In the genomic region with DNA sequence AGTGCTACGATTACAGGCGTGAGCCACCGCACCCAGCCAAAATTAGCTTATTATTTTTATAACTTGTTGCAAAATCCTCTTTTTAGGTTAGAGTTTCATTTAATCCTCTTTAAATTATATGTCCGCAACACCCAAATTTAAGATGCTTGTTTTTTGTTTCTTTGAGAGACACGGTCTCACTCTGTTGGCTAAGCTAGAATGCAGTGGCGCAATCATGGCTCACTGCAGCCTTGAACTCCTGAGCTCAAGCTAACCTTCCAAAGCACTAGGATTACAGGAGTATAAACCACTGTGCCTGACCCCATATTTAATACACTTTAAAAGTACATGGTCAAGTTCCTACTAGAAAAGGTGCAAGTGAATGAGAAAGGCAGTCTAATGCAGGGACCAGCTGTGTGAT, we compare ENCODE assay signal across 10 cellular contexts. TPM values are rescaled to one million over a fixed set of nuclear protein-coding genes. Genes with fewer than 3 reads are reported as not detected.
DNase-seq lines count a peak whose midpoint lies in the region; ATAC-seq and TF ChIP-seq lines count a peak whose summit lies in the region.
"Had no signal": no experiment of that assay in that cellular context is flagged by ENCODE, and none has a peak within 500 bp of the region (broad histone marks: within the 10 kb centered on the region; RNA-seq: fewer than 3 reads in every experiment).

No MANE protein-coding gene starts in this region.

- peak overlapping the region in 2 of 7 donors; percentile 57 to 91 for H3K27ac Mint-ChIP-seq in CD4-positive, alpha-beta memory T cell
- peak overlapping the region; percentile 84 to 99 for H3K27ac Mint-ChIP-seq in natural killer cell

- ATAC-seq in natural killer cell (no peak), HG02885 (IDR thresholded peaks at IDR 0.05; ENCODE audit: poor library complexity, unreplicated experiment) (no peak), GM21737 (IDR thresholded peaks at IDR 0.05; ENCODE audit: unreplicated experiment) (no peak)
- ATAC-seq: left cardiac atrium had no signal

- POLR2A ChIA-PET in CD4-positive, alpha-beta memory T cell (lab: Charles Lee; ENCODE audit: partially characterized antibody) = interaction anchor here (4.4 kb wide), 1 partner anchor 15 kb away, joined by 44 read pairs; no protein-coding TSS in a partner anchor

- H3K27me3 Mint-ChIP-seq in CD4-positive, alpha-beta memory T cell = no peaks in the 10 kb centered on the region
- H3K27me3 Mint-ChIP-seq in natural killer cell (ENCODE audit: low read depth in 2 of 2) = peaks cover 0 to 6% of the 10 kb centered on the region in 2 donors

- H3K4me1 ChIP-seq in CD4-positive, alpha-beta memory T cell (ENCODE audit: insufficient read depth, low read length) = peaks cover 41% of the 10 kb centered on the region
- H3K4me1 ChIP-seq in HUES64 (ENCODE audit: insufficient read depth, low read length) = 0 out of 2 replicates have a peak, but pooled peaks cover 5% of the 10 kb centered on the region
- peaks cover 10 to 37% of the 10 kb centered on the region in 2 donors for H3K4me1 ChIP-seq in adrenal gland (replicated peaks in 1 of 2)

- no peak for DNase-seq in CD4-positive, alpha-beta memory T cell
- DNase-seq in adrenal gland (peak in 6 of 7 donors; percentile 45 to 70 (median 52)), natural killer cell (no peak), DMS 273 treated with DMSO at 0.1 percent for 48 hours (lab: John Stamatoyannopoulos, UW) (no peak), G401 (ENCODE audit: low spot score) (no peak)
- DNase-seq: left cardiac atrium had no signal

- in situ Hi-C loops in G401 (cut with HindIII; ENCODE audit: low sequenced_read_pairs) = no loop called here

- H3K4me3 ChIP-seq in CD4-positive, alpha-beta memory T cell (ENCODE audit: low read length in 2 of 2) = no peak overlapping the region
- H3K4me3 ChIP-seq in HUES64 (ENCODE audit: low read length) = peak overlapping the region; percentile 77
- peak overlapping the region in 1 of 4 donors; percentile 65 for H3K4me3 ChIP-seq in adrenal gland

- no peak for TF ChIP-seq POLR2A in adrenal gland (IDR thresholded peaks at IDR 0.05)

- CTCF ChIA-PET in CD4-positive, alpha-beta memory T cell (lab: Charles Lee; ENCODE audit: partially characterized antibody) = interaction anchor here (3.0 kb wide), 1 partner anchor 15 kb away, joined by 13 read pairs; no protein-coding TSS in a partner anchor

- peaks cover 3 to 22% of the 10 kb centered on the region in 2 donors for H3K36me3 Mint-ChIP-seq in CD4-positive, alpha-beta memory T cell
- H3K36me3 Mint-ChIP-seq in natural killer cell = no peaks in the 10 kb centered on the region

- H3K9me3 Mint-ChIP-seq in CD4-positive, alpha-beta memory T cell = no peaks in the 10 kb centered on the region
- H3K9me3 Mint-ChIP-seq in natural killer cell = no peaks in the 10 kb centered on the region

- 94% methylated on average over 5 of the region's 6 CpGs for WGBS in HUES64
- 49 to 64% (median 53%) methylated on average over 6 of the region's 6 CpGs for WGBS in adrenal gland, 4 donors

- H3K36me3 ChIP-seq in CD4-positive, alpha-beta memory T cell (ENCODE audit: insufficient read depth, low read length) = no peaks in the 10 kb centered on the region
- H3K36me3 ChIP-seq in HUES64 (ENCODE audit: insufficient read depth, low read length) (peaks cover 36% of the 10 kb centered on the region), adrenal gland (replicated peaks in 1 of 2) (peaks cover 0 to 7% of the 10 kb centered on the region in 2 donors)

- intact Hi-C loops in CD4-positive, alpha-beta memory T cell (cut with micrococcal nuclease) = no loop called here
- intact Hi-C loops in adrenal gland (cut with DNase I) (no loop called here), natural killer cell (cut with micrococcal nuclease) (no loop called here)

- H3K9ac ChIP-seq in HUES64 (ENCODE audit: low read depth, low read length) = no peak overlapping the region

- H3K4me3 Mint-ChIP-seq in CD4-positive, alpha-beta memory T cell = peak overlapping the region in 6 of 8 donors; percentile 10 to 94 (median 72)
- peak overlapping the region; percentile 87 for H3K4me3 Mint-ChIP-seq in natural killer cell

- H3K27ac ChIP-seq in CD4-positive, alpha-beta memory T cell (ENCODE audit: low read depth, low read length) = no peak overlapping the region
- H3K27ac ChIP-seq in HUES64 (ENCODE audit: low read depth, low read length) (no peak overlapping the region), adrenal gland (peak overlapping the region in 3 of 5 donors; percentile 21 to 90 (median 36))
- H3K27ac ChIP-seq: epithelial cell of prostate had no signal

- TF ChIP-seq CTCF in adrenal gland (IDR thresholded peaks at IDR 0.05) (no peak), natural killer cell (IDR thresholded peaks at IDR 0.05) (no peak)

- no peaks in the 10 kb centered on the region for H3K27me3 ChIP-seq in CD4-positive, alpha-beta memory T cell (ENCODE audit: insufficient read depth, low read length)
- H3K27me3 ChIP-seq in HUES64 (ENCODE audit: insufficient read depth, low read length) (no peaks in the 10 kb centered on the region; the same call in 1 of the 2 replicates), adrenal gland (no peaks in the 10 kb centered on the region)

- H3K9me3 ChIP-seq in CD4-positive, alpha-beta memory T cell (ENCODE audit: control insufficient read depth in 1 of 2, low read length in 2 of 2) = no peaks in the 10 kb centered on the region
- no peaks in the 10 kb centered on the region for H3K9me3 ChIP-seq in HUES64 (ENCODE audit: insufficient read depth, low read depth, low read length)
- no peaks in the 10 kb centered on the region for H3K9me3 ChIP-seq in adrenal gland (replicated peaks in 1 of 3)

- peaks cover 29 to 51% (median 35%) of the 10 kb centered on the region in 4 donors for H3K4me1 Mint-ChIP-seq in CD4-positive, alpha-beta memory T cell
- peaks cover 32 to 43% of the 10 kb centered on the region in 2 donors for H3K4me1 Mint-ChIP-seq in natural killer cell

RNA-seq across cellular contexts. Expression of gene RBBP7, which starts 2.2 kb away (rescaled TPM):
- 10 to 100 TPM; 90.5 to 97.4 TPM for total RNA-seq in CD4-positive, alpha-beta memory T cell
- 100 to 1,000 TPM; 126 to 172 TPM for polyA plus RNA-seq in CD4-positive, alpha-beta memory T cell
- polyA plus RNA-seq in HUES64 (2013, experiment 1 of 2) = 105 TPM
- polyA plus RNA-seq in HUES64 (2013, experiment 2 of 2) = 120 TPM
- total RNA-seq in adrenal gland = 1,000 to 10,000 TPM in 1 of 8 donors, 100 to 1,000 TPM in 7; 175 to 1,133 (median 276) TPM
- 1,000 to 10,000 TPM in 1 of 3 donors, 100 to 1,000 TPM in 2; 249 to 1,639 (median 532) TPM for polyA plus RNA-seq in adrenal gland
- 100 to 1,000 TPM; 124 to 170 (median 139) TPM for total RNA-seq in natural killer cell
- 99.0 and 131 TPM in 2 replicates for total RNA-seq in G401 (2014; rRNA removed; shearing (Covaris generic))

Comparison
In these comparisons a context has a peak if more than half of its experiments do, and no peak if none do; other contexts are left out.
1. DNase-seq: peak in adrenal gland (6 of 7); none in CD4-positive, alpha-beta memory T cell (0 of 5), natural killer cell (single experiment), DMS 273 treated with DMSO at 0.1 percent for 48 hours (single experiment) and G401 (single experiment).
2. H3K27ac ChIP-seq: peak in adrenal gland (3 of 5); none in CD4-positive, alpha-beta memory T cell (single experiment) and HUES64 (single experiment).